ENCODE assay signal across 8 cellular contexts in genomic region chr6:118896339-118897136, GRCh38. TPM values are rescaled to one million over a fixed set of nuclear protein-coding genes. Genes with fewer than 3 reads are reported as not detected.
A peak's percentile ranks its signal among the peaks of the same experiment; 100 is the strongest.
DNase-seq lines count a peak whose midpoint lies in the region; ATAC-seq and TF ChIP-seq lines count a peak whose summit lies in the region.

No MANE protein-coding gene starts in this region.

- peaks cover 36% of the 10 kb centered on the region for H3K36me3 Mint-ChIP-seq in activated CD4-positive, alpha-beta T cell treated with anti-CD3 and anti-CD28 coated beads, Interleukin-2, amount 10 ng/mL, durations not matched to agents 7 days and 5 days (ENCODE audit: low read depth)
- peaks cover 13% of the 10 kb centered on the region for H3K36me3 Mint-ChIP-seq in T-helper 17 cell (ENCODE audit: low read depth)

- no peaks in the 10 kb centered on the region for H3K27me3 ChIP-seq in stomach

- no peaks in the 10 kb centered on the region for H3K27me3 Mint-ChIP-seq in activated CD4-positive, alpha-beta T cell treated with anti-CD3 and anti-CD28 coated beads, Interleukin-2, amount 10 ng/mL, durations not matched to agents 7 days and 5 days
- no peaks in the 10 kb centered on the region for H3K27me3 Mint-ChIP-seq in T-helper 17 cell

- H3K27ac Mint-ChIP-seq in activated CD4-positive, alpha-beta T cell treated with anti-CD3 and anti-CD28 coated beads, Interleukin-2, amount 10 ng/mL, durations not matched to agents 7 days and 5 days = peak overlapping the region; percentile 85
- peak overlapping the region; percentile 100 for H3K27ac Mint-ChIP-seq in T-helper 17 cell

- intact Hi-C loops in stomach (cut with DNase I; ENCODE audit: low total_unique reads) = no loop called here

- peak overlapping the region; percentile 88 for H3K4me3 ChIP-seq in fibroblast of villous mesenchyme (ENCODE audit: low read depth, low read length)
- no peak overlapping the region for H3K4me3 ChIP-seq in stomach

- no peak for TF ChIP-seq EP300 in stomach (IDR thresholded peaks at IDR 0.05)

- H3K4me3 Mint-ChIP-seq in activated CD4-positive, alpha-beta T cell treated with anti-CD3 and anti-CD28 coated beads, Interleukin-2, amount 10 ng/mL, durations not matched to agents 7 days and 5 days = peak overlapping the region; percentile 77
- peak overlapping the region; percentile 77 for H3K4me3 Mint-ChIP-seq in T-helper 17 cell

- no peak for TF ChIP-seq POLR2A in stomach (IDR thresholded peaks at IDR 0.05)

- peak overlapping the region in 3 of 5 donors; percentile 3 to 95 (median 44) for H3K27ac ChIP-seq in stomach

- no peak for DNase-seq in activated CD4-positive, alpha-beta T cell treated with anti-CD3 and anti-CD28 coated beads, Interleukin-2, amount 10 ng/mL, durations not matched to agents 7 days and 5 days
- no peak for DNase-seq in activated CD4-positive, alpha-beta T cell treated with anti-CD3 and anti-CD28 coated beads for 48 hours
- DNase-seq in M059J (ENCODE audit: low read depth) = peak; percentile 65
- no peak for DNase-seq in T-helper 17 cell
- peak; percentile 61 for DNase-seq in fibroblast of villous mesenchyme (ENCODE audit: low read depth)
- no peak for DNase-seq in stomach
- no peak for DNase-seq in T-helper 9 cell

- H3K4me1 Mint-ChIP-seq in activated CD4-positive, alpha-beta T cell treated with anti-CD3 and anti-CD28 coated beads, Interleukin-2, amount 10 ng/mL, durations not matched to agents 7 days and 5 days = peaks cover 58% of the 10 kb centered on the region
- H3K4me1 Mint-ChIP-seq in T-helper 17 cell = peaks cover 57% of the 10 kb centered on the region

- ATAC-seq in GM21619 (IDR thresholded peaks at IDR 0.05; ENCODE audit: unreplicated experiment) (peak; percentile 15), T-helper 17 cell (no peak)

- 67 to 72% (median 71%) methylated on average over 5 of the region's 5 CpGs for WGBS in stomach, 5 donors

- peaks cover 22 to 74% (median 50%) of the 10 kb centered on the region in 4 donors for H3K4me1 ChIP-seq in stomach

- peak; percentile 53 for TF ChIP-seq CTCF in fibroblast of villous mesenchyme (IDR thresholded peaks at IDR 0.05; ENCODE audit: insufficient read depth, low read depth, low read length)
- TF ChIP-seq CTCF in stomach (IDR thresholded peaks at IDR 0.05) = peak in 3 of 7 experiments; percentile 12 to 32 (median 15)

- CTCF ChIA-PET in activated CD4-positive, alpha-beta T cell treated with anti-CD3 and anti-CD28 coated beads, Interleukin-2, amount 10 ng/mL, durations not matched to agents 7 days and 5 days (lab: Charles Lee) = interaction anchor here (0.6 to 2.8 kb wide), 15 partner anchors 8 to 187 kb away, joined by 3 to 9 read pairs (median 5); no protein-coding TSS in a partner anchor

- H3K36me3 ChIP-seq in stomach = peaks cover 0 to 14% (median 8%) of the 10 kb centered on the region in 4 donors

- H3K9me3 Mint-ChIP-seq in activated CD4-positive, alpha-beta T cell treated with anti-CD3 and anti-CD28 coated beads, Interleukin-2, amount 10 ng/mL, durations not matched to agents 7 days and 5 days = no peaks in the 10 kb centered on the region

- POLR2A ChIA-PET in activated CD4-positive, alpha-beta T cell treated with anti-CD3 and anti-CD28 coated beads, Interleukin-2, amount 10 ng/mL, durations not matched to agents 7 days and 5 days (lab: Charles Lee) = interaction anchor here (0.6 to 0.8 kb wide), 3 partner anchors 32 to 247 kb away, joined by 3 read pairs; partner anchors contain the start of gene CEP85L

- no peaks in the 10 kb centered on the region for H3K9me3 ChIP-seq in T-helper 17 cell (ENCODE audit: control insufficient read depth, low read length, poor library complexity, severe bottlenecking)
- H3K9me3 ChIP-seq in stomach = no peaks in the 10 kb centered on the region

RNA-seq across cellular contexts. Expression of gene ASF1A, which starts 2.6 kb away (rescaled TPM):
- 10 to 100 TPM; 38.6 to 40.5 TPM for total RNA-seq in activated CD4-positive, alpha-beta T cell treated with anti-CD3 and anti-CD28 coated beads, Interleukin-2, amount 10 ng/mL, durations not matched to agents 7 days and 5 days
- 16.1 and 24.2 TPM in 2 replicates for total RNA-seq in M059J (2014; rRNA removed; shearing (Covaris generic))
- total RNA-seq in T-helper 17 cell (10 to 100 TPM; 14.4 to 20.6 TPM), fibroblast of villous mesenchyme (17.4 and 23.7 TPM in 2 replicates), stomach (10 to 100 TPM in 3 of 5 donors, 1 to 10 TPM in 1, under 1 TPM in 1; 0.87 to 39.7 (median 17.9) TPM)
- polyA plus RNA-seq in stomach = 10 to 100 TPM; 13.5 to 15.1 (median 13.9) TPM

RNA-seq across cellular contexts. Expression of gene MCM9, which starts 38.4 kb away (rescaled TPM):
- 10 to 100 TPM; 19.9 to 21.2 TPM for total RNA-seq in activated CD4-positive, alpha-beta T cell treated with anti-CD3 and anti-CD28 coated beads, Interleukin-2, amount 10 ng/mL, durations not matched to agents 7 days and 5 days
- 3.9 and 5.7 TPM in 2 replicates for total RNA-seq in M059J (2014; rRNA removed; shearing (Covaris generic))
- total RNA-seq in T-helper 17 cell (10 to 100 TPM; 30.0 to 37.2 TPM), fibroblast of villous mesenchyme (14.8 and 15.1 TPM in 2 replicates), stomach (10 to 100 TPM in 4 of 5 donors, under 1 TPM in 1; 0.29 to 85.7 (median 30.1) TPM)
- 1 to 10 TPM; 2.0 to 4.1 (median 3.4) TPM for polyA plus RNA-seq in stomach

Comparison
In these comparisons a context has a peak if more than half of its experiments do, and no peak if none do; other contexts are left out.
1. DNase-seq: peak in M059J (single experiment) and fibroblast of villous mesenchyme (single experiment); none in activated CD4-positive, alpha-beta T cell treated with anti-CD3 and anti-CD28 coated beads, Interleukin-2, amount 10 ng/mL, durations not matched to agents 7 days and 5 days (single experiment), activated CD4-positive, alpha-beta T cell treated with anti-CD3 and anti-CD28 coated beads for 48 hours (single experiment), T-helper 17 cell (0 of 3), stomach (single experiment) and T-helper 9 cell (single experiment).